ENCODE assay signal across 1 cellular context in the genomic region with DNA sequence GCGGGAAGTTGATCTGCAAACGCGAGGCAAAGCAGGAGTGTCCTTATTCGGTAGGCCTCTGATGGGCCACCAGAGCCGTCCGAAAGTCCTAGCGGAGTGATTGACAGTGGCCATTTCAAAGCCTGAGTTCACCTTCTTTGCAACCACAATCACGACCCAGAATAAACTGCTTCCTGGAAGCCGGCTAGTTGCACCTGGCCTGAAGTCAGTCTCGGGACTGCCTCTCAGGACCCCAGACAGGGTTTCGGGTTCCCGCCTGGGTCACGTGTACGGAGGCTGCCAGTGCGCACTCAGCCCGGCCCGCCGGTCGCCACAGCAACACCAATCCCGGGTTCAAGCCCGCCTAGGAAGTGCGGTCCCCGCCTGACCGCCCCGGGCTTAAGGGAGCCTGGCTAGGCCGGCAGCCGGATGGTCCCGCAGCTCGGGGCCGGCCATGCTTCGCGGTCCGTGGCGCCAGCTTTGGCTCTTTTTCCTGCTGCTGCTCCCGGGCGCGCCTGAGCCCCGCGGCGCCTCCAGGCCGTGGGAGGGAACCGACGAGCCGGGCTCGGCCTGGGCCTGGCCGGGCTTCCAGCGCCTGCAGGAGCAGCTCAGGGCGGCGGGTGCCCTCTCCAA.
TF ChIP-seq lines count a peak whose summit lies in the region.

A gene with protein sequence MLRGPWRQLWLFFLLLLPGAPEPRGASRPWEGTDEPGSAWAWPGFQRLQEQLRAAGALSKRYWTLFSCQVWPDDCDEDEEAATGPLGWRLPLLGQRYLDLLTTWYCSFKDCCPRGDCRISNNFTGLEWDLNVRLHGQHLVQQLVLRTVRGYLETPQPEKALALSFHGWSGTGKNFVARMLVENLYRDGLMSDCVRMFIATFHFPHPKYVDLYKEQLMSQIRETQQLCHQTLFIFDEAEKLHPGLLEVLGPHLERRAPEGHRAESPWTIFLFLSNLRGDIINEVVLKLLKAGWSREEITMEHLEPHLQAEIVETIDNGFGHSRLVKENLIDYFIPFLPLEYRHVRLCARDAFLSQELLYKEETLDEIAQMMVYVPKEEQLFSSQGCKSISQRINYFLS (plus strand): TSS at position 375 of the 612 bp plus-strand sequence. CDS start 59 bp downstream, at position 434.

TF ChIP-seq in HepG2, 621 proteins besides CTCF, POLR2A, EP300 and RAD21 (continued from another document and continues in another):
- TF ChIP-seq, protein P1, sequence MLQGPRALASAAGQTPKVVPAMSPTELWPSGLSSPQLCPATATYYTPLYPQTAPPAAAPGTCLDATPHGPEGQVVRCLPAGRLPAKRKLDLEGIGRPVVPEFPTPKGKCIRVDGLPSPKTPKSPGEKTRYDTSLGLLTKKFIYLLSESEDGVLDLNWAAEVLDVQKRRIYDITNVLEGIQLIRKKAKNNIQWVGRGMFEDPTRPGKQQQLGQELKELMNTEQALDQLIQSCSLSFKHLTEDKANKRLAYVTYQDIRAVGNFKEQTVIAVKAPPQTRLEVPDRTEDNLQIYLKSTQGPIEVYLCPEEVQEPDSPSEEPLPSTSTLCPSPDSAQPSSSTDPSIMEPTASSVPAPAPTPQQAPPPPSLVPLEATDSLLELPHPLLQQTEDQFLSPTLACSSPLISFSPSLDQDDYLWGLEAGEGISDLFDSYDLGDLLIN (CRISPR knock-in tag; IDR thresholded peaks at IDR 0.05; ENCODE audit: borderline replicate concordance): 0 out of 2 replicates have a peak, but pooled peaks have one; percentile 65
- TF ChIP-seq ZNF253 (CRISPR knock-in tag; IDR thresholded peaks at IDR 0.05; ENCODE audit: borderline replicate concordance) (no peak), SATB2 (CRISPR knock-in tag; IDR thresholded peaks at IDR 0.05) (peak; percentile 80; the same call in 1 of the 2 replicates), FOXJ3 (CRISPR knock-in tag; IDR thresholded peaks at IDR 0.05; ENCODE audit: borderline replicate concordance) (0 out of 2 replicates have a peak, but pooled peaks have one; percentile 34), ZNF549 (CRISPR knock-in tag; IDR thresholded peaks at IDR 0.05) (no peak), ZNF839 (CRISPR knock-in tag; IDR thresholded peaks at IDR 0.05; ENCODE audit: borderline replicate concordance) (no peak), HCFC1 (IDR thresholded peaks at IDR 0.05; ENCODE audit: low read depth, low read length) (no peak), ELF4 (CRISPR knock-in tag; IDR thresholded peaks at IDR 0.05; ENCODE audit: borderline replicate concordance) (no peak), KLF9 (CRISPR knock-in tag; IDR thresholded peaks at IDR 0.05; ENCODE audit: low read depth) (no peak), NPAS2 (CRISPR knock-in tag; IDR thresholded peaks at IDR 0.05; ENCODE audit: borderline replicate concordance) (no peak), GATAD1 (CRISPR knock-in tag; IDR thresholded peaks at IDR 0.05) (peak; percentile 60), ZNF224 (CRISPR knock-in tag; IDR thresholded peaks at IDR 0.05) (0 out of 2 replicates have a peak, but pooled peaks have one; percentile 64), ZNF724P (CRISPR knock-in tag; IDR thresholded peaks at IDR 0.05; ENCODE audit: borderline replicate concordance) (peak; percentile 34; the same call in 1 of the 2 replicates), ISX (CRISPR knock-in tag; conservative IDR thresholded peaks at IDR 0.05) (peak; percentile 54; the same call in 1 of the 2 replicates), RXRA (CRISPR knock-in tag; IDR thresholded peaks at IDR 0.05) (peak; percentile 63; the same call in 1 of the 2 replicates), SNAPC2 (CRISPR knock-in tag; IDR thresholded peaks at IDR 0.05) (peak; percentile 56; the same call in 1 of the 2 replicates), KMT2A (CRISPR knock-in tag; IDR thresholded peaks at IDR 0.05) (peak; percentile 71; the same call in 1 of the 2 replicates), ZNF205 (CRISPR knock-in tag; IDR thresholded peaks at IDR 0.05) (peak; percentile 92), ZNF264 (CRISPR knock-in tag; IDR thresholded peaks at IDR 0.05) (peak; percentile 62), ZNF207 (IDR thresholded peaks at IDR 0.05; ENCODE audit: borderline replicate concordance) (no peak), ZNF121 (CRISPR knock-in tag; IDR thresholded peaks at IDR 0.05) (peak; percentile 63), SCMH1 (CRISPR knock-in tag; IDR thresholded peaks at IDR 0.05; ENCODE audit: borderline replicate concordance) (no peak), MED1 (CRISPR knock-in tag; IDR thresholded peaks at IDR 0.05) (peak; percentile 58), ZNF17 (CRISPR knock-in tag; IDR thresholded peaks at IDR 0.05) (no peak), ZSCAN12 (CRISPR knock-in tag; IDR thresholded peaks at IDR 0.05) (0 out of 2 replicates have a peak, but pooled peaks have one; percentile 39), FOXM1 (CRISPR knock-in tag; IDR thresholded peaks at IDR 0.05) (0 out of 2 replicates have a peak, but pooled peaks have one; percentile 74), ZBTB20 (CRISPR knock-in tag; IDR thresholded peaks at IDR 0.05; ENCODE audit: borderline replicate concordance, low read depth) (peak; percentile 52; the same call in 1 of the 2 replicates), SRSF4 (IDR thresholded peaks at IDR 0.05; ENCODE audit: low read depth, low read length, poor library complexity, severe bottlenecking) (no peak), HNF4G (IDR thresholded peaks at IDR 0.05; ENCODE audit: borderline replicate concordance, low read depth, low read length) (no peak), HNF4G (CRISPR knock-in tag; IDR thresholded peaks at IDR 0.05; ENCODE audit: borderline replicate concordance, low read depth) (no peak), ZFP82 (CRISPR knock-in tag; IDR thresholded peaks at IDR 0.05; ENCODE audit: borderline replicate concordance) (no peak; the same call in 1 of the 2 replicates), CREB1 (IDR thresholded peaks at IDR 0.05) (no peak), CREB1 (CRISPR knock-in tag; IDR thresholded peaks at IDR 0.05) (no peak), ZNF674 (CRISPR knock-in tag; IDR thresholded peaks at IDR 0.05; ENCODE audit: low read depth) (no peak), ZNF660 (CRISPR knock-in tag; IDR thresholded peaks at IDR 0.05; ENCODE audit: borderline replicate concordance, low read depth) (no peak), KLF15 (CRISPR knock-in tag; IDR thresholded peaks at IDR 0.05; ENCODE audit: borderline replicate concordance) (no peak), PAF1 (CRISPR knock-in tag; IDR thresholded peaks at IDR 0.05) (no peak), MTA3 (CRISPR knock-in tag; IDR thresholded peaks at IDR 0.05) (no peak), ZNF781 (CRISPR knock-in tag; IDR thresholded peaks at IDR 0.05; ENCODE audit: borderline replicate concordance, not compliant biosample characterization) (no peak), SALL2 (CRISPR knock-in tag; IDR thresholded peaks at IDR 0.05) (peak; percentile 65), SMARCE1 (IDR thresholded peaks at IDR 0.05; ENCODE audit: borderline replicate concordance) (no peak), ZNF260 (CRISPR knock-in tag; IDR thresholded peaks at IDR 0.05; ENCODE audit: borderline replicate concordance, low read depth) (no peak), ZFAT (CRISPR knock-in tag; conservative IDR thresholded peaks at IDR 0.05) (peak; percentile 86), SNAI1 (CRISPR knock-in tag; IDR thresholded peaks at IDR 0.05; ENCODE audit: borderline replicate concordance) (no peak), ZNF777 (CRISPR knock-in tag; IDR thresholded peaks at IDR 0.05) (peak; percentile 83), KLF12 (CRISPR knock-in tag; IDR thresholded peaks at IDR 0.05; ENCODE audit: borderline replicate concordance) (no peak), ZSCAN25 (CRISPR knock-in tag; IDR thresholded peaks at IDR 0.05) (no peak), ZNF615 (CRISPR knock-in tag; IDR thresholded peaks at IDR 0.05; ENCODE audit: borderline replicate concordance) (no peak)
- TF ChIP-seq, protein P2, sequence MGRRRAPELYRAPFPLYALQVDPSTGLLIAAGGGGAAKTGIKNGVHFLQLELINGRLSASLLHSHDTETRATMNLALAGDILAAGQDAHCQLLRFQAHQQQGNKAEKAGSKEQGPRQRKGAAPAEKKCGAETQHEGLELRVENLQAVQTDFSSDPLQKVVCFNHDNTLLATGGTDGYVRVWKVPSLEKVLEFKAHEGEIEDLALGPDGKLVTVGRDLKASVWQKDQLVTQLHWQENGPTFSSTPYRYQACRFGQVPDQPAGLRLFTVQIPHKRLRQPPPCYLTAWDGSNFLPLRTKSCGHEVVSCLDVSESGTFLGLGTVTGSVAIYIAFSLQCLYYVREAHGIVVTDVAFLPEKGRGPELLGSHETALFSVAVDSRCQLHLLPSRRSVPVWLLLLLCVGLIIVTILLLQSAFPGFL (CRISPR knock-in tag; IDR thresholded peaks at IDR 0.05): no peak
- TF ChIP-seq, protein P3, sequence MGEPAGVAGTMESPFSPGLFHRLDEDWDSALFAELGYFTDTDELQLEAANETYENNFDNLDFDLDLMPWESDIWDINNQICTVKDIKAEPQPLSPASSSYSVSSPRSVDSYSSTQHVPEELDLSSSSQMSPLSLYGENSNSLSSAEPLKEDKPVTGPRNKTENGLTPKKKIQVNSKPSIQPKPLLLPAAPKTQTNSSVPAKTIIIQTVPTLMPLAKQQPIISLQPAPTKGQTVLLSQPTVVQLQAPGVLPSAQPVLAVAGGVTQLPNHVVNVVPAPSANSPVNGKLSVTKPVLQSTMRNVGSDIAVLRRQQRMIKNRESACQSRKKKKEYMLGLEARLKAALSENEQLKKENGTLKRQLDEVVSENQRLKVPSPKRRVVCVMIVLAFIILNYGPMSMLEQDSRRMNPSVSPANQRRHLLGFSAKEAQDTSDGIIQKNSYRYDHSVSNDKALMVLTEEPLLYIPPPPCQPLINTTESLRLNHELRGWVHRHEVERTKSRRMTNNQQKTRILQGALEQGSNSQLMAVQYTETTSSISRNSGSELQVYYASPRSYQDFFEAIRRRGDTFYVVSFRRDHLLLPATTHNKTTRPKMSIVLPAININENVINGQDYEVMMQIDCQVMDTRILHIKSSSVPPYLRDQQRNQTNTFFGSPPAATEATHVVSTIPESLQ (CRISPR knock-in tag; conservative IDR thresholded peaks at IDR 0.05): no peak
- TF ChIP-seq, protein P4, sequence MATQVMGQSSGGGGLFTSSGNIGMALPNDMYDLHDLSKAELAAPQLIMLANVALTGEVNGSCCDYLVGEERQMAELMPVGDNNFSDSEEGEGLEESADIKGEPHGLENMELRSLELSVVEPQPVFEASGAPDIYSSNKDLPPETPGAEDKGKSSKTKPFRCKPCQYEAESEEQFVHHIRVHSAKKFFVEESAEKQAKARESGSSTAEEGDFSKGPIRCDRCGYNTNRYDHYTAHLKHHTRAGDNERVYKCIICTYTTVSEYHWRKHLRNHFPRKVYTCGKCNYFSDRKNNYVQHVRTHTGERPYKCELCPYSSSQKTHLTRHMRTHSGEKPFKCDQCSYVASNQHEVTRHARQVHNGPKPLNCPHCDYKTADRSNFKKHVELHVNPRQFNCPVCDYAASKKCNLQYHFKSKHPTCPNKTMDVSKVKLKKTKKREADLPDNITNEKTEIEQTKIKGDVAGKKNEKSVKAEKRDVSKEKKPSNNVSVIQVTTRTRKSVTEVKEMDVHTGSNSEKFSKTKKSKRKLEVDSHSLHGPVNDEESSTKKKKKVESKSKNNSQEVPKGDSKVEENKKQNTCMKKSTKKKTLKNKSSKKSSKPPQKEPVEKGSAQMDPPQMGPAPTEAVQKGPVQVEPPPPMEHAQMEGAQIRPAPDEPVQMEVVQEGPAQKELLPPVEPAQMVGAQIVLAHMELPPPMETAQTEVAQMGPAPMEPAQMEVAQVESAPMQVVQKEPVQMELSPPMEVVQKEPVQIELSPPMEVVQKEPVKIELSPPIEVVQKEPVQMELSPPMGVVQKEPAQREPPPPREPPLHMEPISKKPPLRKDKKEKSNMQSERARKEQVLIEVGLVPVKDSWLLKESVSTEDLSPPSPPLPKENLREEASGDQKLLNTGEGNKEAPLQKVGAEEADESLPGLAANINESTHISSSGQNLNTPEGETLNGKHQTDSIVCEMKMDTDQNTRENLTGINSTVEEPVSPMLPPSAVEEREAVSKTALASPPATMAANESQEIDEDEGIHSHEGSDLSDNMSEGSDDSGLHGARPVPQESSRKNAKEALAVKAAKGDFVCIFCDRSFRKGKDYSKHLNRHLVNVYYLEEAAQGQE (IDR thresholded peaks at IDR 0.05; ENCODE audit: borderline replicate concordance in 1 of 2, low read depth in 1 of 2, low read length in 2 of 2): no peak
- TF ChIP-seq, protein P5, sequence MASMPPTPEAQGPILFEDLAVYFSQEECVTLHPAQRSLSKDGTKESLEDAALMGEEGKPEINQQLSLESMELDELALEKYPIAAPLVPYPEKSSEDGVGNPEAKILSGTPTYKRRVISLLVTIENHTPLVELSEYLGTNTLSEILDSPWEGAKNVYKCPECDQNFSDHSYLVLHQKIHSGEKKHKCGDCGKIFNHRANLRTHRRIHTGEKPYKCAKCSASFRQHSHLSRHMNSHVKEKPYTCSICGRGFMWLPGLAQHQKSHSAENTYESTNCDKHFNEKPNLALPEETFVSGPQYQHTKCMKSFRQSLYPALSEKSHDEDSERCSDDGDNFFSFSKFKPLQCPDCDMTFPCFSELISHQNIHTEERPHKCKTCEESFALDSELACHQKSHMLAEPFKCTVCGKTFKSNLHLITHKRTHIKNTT (CRISPR knock-in tag; IDR thresholded peaks at IDR 0.05): no peak
- TF ChIP-seq, protein P6, sequence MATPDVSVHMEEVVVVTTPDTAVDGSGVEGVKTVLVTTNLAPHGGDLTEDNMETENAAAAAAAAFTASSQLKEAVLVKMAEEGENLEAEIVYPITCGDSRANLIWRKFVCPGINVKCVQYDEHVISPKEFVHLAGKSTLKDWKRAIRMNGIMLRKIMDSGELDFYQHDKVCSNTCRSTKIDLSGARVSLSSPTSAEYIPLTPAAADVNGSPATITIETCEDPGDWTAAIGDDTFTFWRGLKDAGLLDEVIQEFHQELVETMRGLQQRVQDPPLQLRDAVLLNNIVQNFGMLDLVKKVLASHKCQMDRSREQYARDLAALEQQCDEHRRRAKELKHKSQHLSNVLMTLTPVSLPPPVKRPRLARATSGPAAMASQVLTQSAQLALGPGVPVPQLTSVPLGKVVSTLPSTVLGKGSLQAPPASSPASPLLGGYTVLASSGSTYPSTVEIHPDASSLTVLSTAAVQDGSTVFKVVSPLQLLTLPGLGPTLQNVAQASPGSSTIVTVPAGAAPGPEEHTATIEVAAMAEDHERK (CRISPR knock-in tag; IDR thresholded peaks at IDR 0.05; ENCODE audit: low read depth): no peak
- TF ChIP-seq, protein P7, sequence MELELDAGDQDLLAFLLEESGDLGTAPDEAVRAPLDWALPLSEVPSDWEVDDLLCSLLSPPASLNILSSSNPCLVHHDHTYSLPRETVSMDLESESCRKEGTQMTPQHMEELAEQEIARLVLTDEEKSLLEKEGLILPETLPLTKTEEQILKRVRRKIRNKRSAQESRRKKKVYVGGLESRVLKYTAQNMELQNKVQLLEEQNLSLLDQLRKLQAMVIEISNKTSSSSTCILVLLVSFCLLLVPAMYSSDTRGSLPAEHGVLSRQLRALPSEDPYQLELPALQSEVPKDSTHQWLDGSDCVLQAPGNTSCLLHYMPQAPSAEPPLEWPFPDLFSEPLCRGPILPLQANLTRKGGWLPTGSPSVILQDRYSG (CRISPR knock-in tag; IDR thresholded peaks at IDR 0.05): no peak
